In the genomic region with DNA sequence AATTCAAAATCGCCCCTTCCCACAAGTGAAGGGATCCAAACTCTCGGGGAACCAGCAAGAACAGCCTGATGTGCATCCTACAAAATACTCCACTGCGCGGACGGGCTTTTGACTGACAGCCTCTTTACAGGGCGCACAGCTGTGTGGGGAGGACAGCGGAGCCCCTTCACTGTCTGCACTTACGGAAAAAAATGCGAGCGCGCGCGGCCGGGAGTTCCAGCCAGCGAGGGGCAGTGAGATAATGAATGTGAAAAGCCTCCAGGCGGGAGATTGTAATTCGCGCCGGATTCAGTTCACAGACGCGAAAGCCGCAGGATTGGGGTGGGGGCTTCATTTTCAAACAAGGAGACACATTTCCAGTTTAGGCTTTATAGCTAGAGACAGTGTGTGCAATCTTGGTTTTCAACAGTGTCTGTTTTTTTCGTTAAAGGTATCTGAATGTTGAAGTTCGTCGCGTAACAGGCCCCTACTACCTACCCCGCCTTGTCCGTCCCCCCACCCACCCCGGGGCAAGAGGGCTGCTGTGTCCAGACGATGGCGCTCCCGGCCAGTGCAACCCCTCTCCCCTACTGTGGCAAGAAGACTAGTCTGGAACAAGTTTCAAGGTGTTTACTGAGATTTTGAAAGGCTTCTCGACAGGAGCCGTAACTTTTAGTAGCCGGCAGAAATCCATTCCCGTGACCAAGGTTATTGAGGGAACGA, we compare ENCODE assay signal across 1 cellular context.
TF ChIP-seq lines count a peak whose summit lies in the region.

No MANE protein-coding gene starts in this region.

TF ChIP-seq in A549, 52 proteins besides CTCF, POLR2A, EP300 and RAD21 (continued from another document):
- TF ChIP-seq, protein P1, sequence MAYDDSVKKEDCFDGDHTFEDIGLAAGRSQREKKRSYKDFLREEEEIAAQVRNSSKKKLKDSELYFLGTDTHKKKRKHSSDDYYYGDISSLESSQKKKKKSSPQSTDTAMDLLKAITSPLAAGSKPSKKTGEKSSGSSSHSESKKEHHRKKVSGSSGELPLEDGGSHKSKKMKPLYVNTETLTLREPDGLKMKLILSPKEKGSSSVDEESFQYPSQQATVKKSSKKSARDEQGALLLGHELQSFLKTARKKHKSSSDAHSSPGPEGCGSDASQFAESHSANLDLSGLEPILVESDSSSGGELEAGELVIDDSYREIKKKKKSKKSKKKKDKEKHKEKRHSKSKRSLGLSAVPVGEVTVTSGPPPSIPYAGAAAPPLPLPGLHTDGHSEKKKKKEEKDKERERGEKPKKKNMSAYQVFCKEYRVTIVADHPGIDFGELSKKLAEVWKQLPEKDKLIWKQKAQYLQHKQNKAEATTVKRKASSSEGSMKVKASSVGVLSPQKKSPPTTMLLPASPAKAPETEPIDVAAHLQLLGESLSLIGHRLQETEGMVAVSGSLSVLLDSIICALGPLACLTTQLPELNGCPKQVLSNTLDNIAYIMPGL (CRISPR knock-in tag; IDR thresholded peaks at IDR 0.05; ENCODE audit: borderline replicate concordance): no peak
- TF ChIP-seq BHLHE40 (IDR thresholded peaks at IDR 0.05; ENCODE audit: low read depth, low read length) (no peak), FOXS1 (CRISPR knock-in tag; IDR thresholded peaks at IDR 0.05) (no peak), PHF8 (IDR thresholded peaks at IDR 0.05; ENCODE audit: borderline replicate concordance, low read depth) (no peak), SREBF2 (IDR thresholded peaks at IDR 0.05) (no peak)
- TF ChIP-seq, protein P2, sequence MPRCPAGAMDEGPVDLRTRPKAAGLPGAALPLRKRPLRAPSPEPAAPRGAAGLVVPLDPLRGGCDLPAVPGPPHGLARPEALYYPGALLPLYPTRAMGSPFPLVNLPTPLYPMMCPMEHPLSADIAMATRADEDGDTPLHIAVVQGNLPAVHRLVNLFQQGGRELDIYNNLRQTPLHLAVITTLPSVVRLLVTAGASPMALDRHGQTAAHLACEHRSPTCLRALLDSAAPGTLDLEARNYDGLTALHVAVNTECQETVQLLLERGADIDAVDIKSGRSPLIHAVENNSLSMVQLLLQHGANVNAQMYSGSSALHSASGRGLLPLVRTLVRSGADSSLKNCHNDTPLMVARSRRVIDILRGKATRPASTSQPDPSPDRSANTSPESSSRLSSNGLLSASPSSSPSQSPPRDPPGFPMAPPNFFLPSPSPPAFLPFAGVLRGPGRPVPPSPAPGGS (IDR thresholded peaks at IDR 0.05): no peak
- TF ChIP-seq, protein P3, sequence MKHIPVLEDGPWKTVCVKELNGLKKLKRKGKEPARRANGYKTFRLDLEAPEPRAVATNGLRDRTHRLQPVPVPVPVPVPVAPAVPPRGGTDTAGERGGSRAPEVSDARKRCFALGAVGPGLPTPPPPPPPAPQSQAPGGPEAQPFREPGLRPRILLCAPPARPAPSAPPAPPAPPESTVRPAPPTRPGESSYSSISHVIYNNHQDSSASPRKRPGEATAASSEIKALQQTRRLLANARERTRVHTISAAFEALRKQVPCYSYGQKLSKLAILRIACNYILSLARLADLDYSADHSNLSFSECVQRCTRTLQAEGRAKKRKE (CRISPR knock-in tag; IDR thresholded peaks at IDR 0.05; ENCODE audit: low read depth): no peak
